Comparison of ENCODE assay signal across 9 cellular contexts in genomic region chr12:78863482-78864427, GRCh38. TPM values are rescaled to one million over a fixed set of nuclear protein-coding genes. Genes with fewer than 3 reads are reported as not detected.
DNase-seq lines count a peak whose midpoint lies in the region; ATAC-seq and TF ChIP-seq lines count a peak whose summit lies in the region.
"Had no signal": no experiment of that assay in that cellular context is flagged by ENCODE, and none has a peak within 500 bp of the region (broad histone marks: within the 10 kb centered on the region; RNA-seq: fewer than 3 reads in every experiment).

No MANE protein-coding gene starts in this region.

- peaks cover 2% of the 10 kb centered on the region for H3K4me1 Mint-ChIP-seq in activated CD8-positive, alpha-beta memory T cell treated with anti-CD3 and anti-CD28 coated beads, Interleukin-2, amount 10 ng/mL, durations not matched to agents 7 days and 5 days
- H3K4me1 Mint-ChIP-seq in natural killer cell treated with Interleukin-12 subunit alpha and Interleukin-12 subunit beta and Interleukin-15 and Interleukin-18, amount 100 ng/mL, for 72 hours (ENCODE audit: low read depth in 2 of 2), result no peaks in the 10 kb centered on the region
- H3K4me1 Mint-ChIP-seq: CD4-positive, CD25-positive, alpha-beta regulatory T cell had no signal

- H3K4me1 ChIP-seq in thoracic aorta (ENCODE audit: control insufficient read depth in 1 of 2, low read depth in 2 of 2), result peaks cover 0 to 20% of the 10 kb centered on the region in 2 donors

- no peaks in the 10 kb centered on the region for H3K9me3 Mint-ChIP-seq in activated CD8-positive, alpha-beta memory T cell treated with anti-CD3 and anti-CD28 coated beads, Interleukin-2, amount 10 ng/mL, durations not matched to agents 7 days and 5 days (ENCODE audit: low read depth)
- peaks cover 7% of the 10 kb centered on the region for H3K9me3 Mint-ChIP-seq in natural killer cell treated with Interleukin-12 subunit alpha and Interleukin-12 subunit beta and Interleukin-15 and Interleukin-18, amount 100 ng/mL, for 72 hours

- no peaks in the 10 kb centered on the region for H3K36me3 Mint-ChIP-seq in activated CD8-positive, alpha-beta memory T cell treated with anti-CD3 and anti-CD28 coated beads, Interleukin-2, amount 10 ng/mL, durations not matched to agents 7 days and 5 days
- H3K36me3 Mint-ChIP-seq in natural killer cell treated with Interleukin-12 subunit alpha and Interleukin-12 subunit beta and Interleukin-15 and Interleukin-18, amount 100 ng/mL, for 72 hours, result no peaks in the 10 kb centered on the region
- H3K36me3 Mint-ChIP-seq: CD4-positive, CD25-positive, alpha-beta regulatory T cell had no signal

- H3K27me3 Mint-ChIP-seq in activated CD8-positive, alpha-beta memory T cell treated with anti-CD3 and anti-CD28 coated beads, Interleukin-2, amount 10 ng/mL, durations not matched to agents 7 days and 5 days, result peaks cover 15% of the 10 kb centered on the region
- H3K27me3 Mint-ChIP-seq in natural killer cell treated with Interleukin-12 subunit alpha and Interleukin-12 subunit beta and Interleukin-15 and Interleukin-18, amount 100 ng/mL, for 72 hours, result peaks cover 0 to 3% of the 10 kb centered on the region in 2 donors

- no peaks in the 10 kb centered on the region for H3K36me3 ChIP-seq in thoracic aorta

- H3K27me3 ChIP-seq in thoracic aorta (replicated peaks; ENCODE audit: insufficient read depth), result no peaks in the 10 kb centered on the region

- no peak for TF ChIP-seq CTCF in thoracic aorta (IDR thresholded peaks at IDR 0.05)

- H3K27ac ChIP-seq in caudate nucleus (ENCODE audit: low read depth, low read length) (peak overlapping the region; percentile 37), thoracic aorta (no peak overlapping the region)

- H3K9me3 ChIP-seq in thoracic aorta, result no peaks in the 10 kb centered on the region

- no peak for ATAC-seq in activated CD8-positive, alpha-beta memory T cell treated with anti-CD3 and anti-CD28 coated beads, Interleukin-2, amount 10 ng/mL, durations not matched to agents 7 days and 5 days
- ATAC-seq in HG03064 (IDR thresholded peaks at IDR 0.05; ENCODE audit: low read depth, unreplicated experiment) (peak; percentile 64), thoracic aorta (ENCODE audit: insufficient number of reproducible peaks, low FRiP score, low read depth) (no peak)
- no peak for ATAC-seq in natural killer cell treated with Interleukin-12 subunit alpha and Interleukin-12 subunit beta and Interleukin-15 and Interleukin-18, amount 100 ng/mL, for 72 hours

- H3K4me3 Mint-ChIP-seq in activated CD8-positive, alpha-beta memory T cell treated with anti-CD3 and anti-CD28 coated beads, Interleukin-2, amount 10 ng/mL, durations not matched to agents 7 days and 5 days, result peak overlapping the region; percentile 11
- H3K4me3 Mint-ChIP-seq in natural killer cell treated with Interleukin-12 subunit alpha and Interleukin-12 subunit beta and Interleukin-15 and Interleukin-18, amount 100 ng/mL, for 72 hours, result no peak overlapping the region

- no peak overlapping the region for H3K27ac Mint-ChIP-seq in activated CD8-positive, alpha-beta memory T cell treated with anti-CD3 and anti-CD28 coated beads, Interleukin-2, amount 10 ng/mL, durations not matched to agents 7 days and 5 days
- H3K27ac Mint-ChIP-seq in natural killer cell treated with Interleukin-12 subunit alpha and Interleukin-12 subunit beta and Interleukin-15 and Interleukin-18, amount 100 ng/mL, for 72 hours, result no peak overlapping the region
- H3K27ac Mint-ChIP-seq: CD4-positive, CD25-positive, alpha-beta regulatory T cell had no signal

- CTCF ChIA-PET in activated CD8-positive, alpha-beta memory T cell treated with anti-CD3 and anti-CD28 coated beads, Interleukin-2, amount 10 ng/mL, durations not matched to agents 7 days and 5 days (lab: Charles Lee), result no interaction called here

- H3K4me3 ChIP-seq in thoracic aorta, result peak overlapping the region; percentile 66

- DNase-seq in activated CD8-positive, alpha-beta memory T cell treated with anti-CD3 and anti-CD28 coated beads, Interleukin-2, amount 10 ng/mL, durations not matched to agents 7 days and 5 days, result no peak
- no peak for DNase-seq in activated CD8-positive, alpha-beta memory T cell treated with anti-CD3 and anti-CD28 coated beads, Interleukin-2, amount 50 U/mL, for 4 hours
- peak; percentile 86 for DNase-seq in NCI-H345 (lab: John Stamatoyannopoulos, UW)
- peak in 46 of 61 donors; percentile 2 to 84 (median 42) for DNase-seq in caudate nucleus (lab: John Stamatoyannopoulos, UW)
- peak; percentile 77 for DNase-seq in left kidney (ENCODE audit: low read depth, low spot score)
- no peak for DNase-seq in thoracic aorta (ENCODE audit: low spot score)
- DNase-seq in natural killer cell treated with Interleukin-12 subunit alpha and Interleukin-12 subunit beta and Interleukin-15 and Interleukin-18, amount 100 ng/mL, for 72 hours (ENCODE audit: low spot score), result no peak
- DNase-seq: CD4-positive, CD25-positive, alpha-beta regulatory T cell had no signal

RNA-seq across cellular contexts. Expression of gene SYT1, which starts 0.8 kb away (rescaled TPM):
- total RNA-seq in activated CD8-positive, alpha-beta memory T cell treated with anti-CD3 and anti-CD28 coated beads, Interleukin-2, amount 10 ng/mL, durations not matched to agents 7 days and 5 days, result not detected
- total RNA-seq in thoracic aorta, result 1 to 10 TPM; 1.3 to 1.9 TPM
- not detected for total RNA-seq in natural killer cell treated with Interleukin-12 subunit alpha and Interleukin-12 subunit beta and Interleukin-15 and Interleukin-18, amount 100 ng/mL, for 72 hours
- total RNA-seq: CD4-positive, CD25-positive, alpha-beta regulatory T cell had no signal

Comparison
In these comparisons a context has a peak if more than half of its experiments do, and no peak if none do; other contexts are left out.
1. DNase-seq: peak in NCI-H345 (single experiment), caudate nucleus (46 of 61) and left kidney (single experiment); none in activated CD8-positive, alpha-beta memory T cell treated with anti-CD3 and anti-CD28 coated beads, Interleukin-2, amount 10 ng/mL, durations not matched to agents 7 days and 5 days (single experiment), activated CD8-positive, alpha-beta memory T cell treated with anti-CD3 and anti-CD28 coated beads, Interleukin-2, amount 50 U/mL, for 4 hours (single experiment), thoracic aorta (single experiment) and natural killer cell treated with Interleukin-12 subunit alpha and Interleukin-12 subunit beta and Interleukin-15 and Interleukin-18, amount 100 ng/mL, for 72 hours (single experiment).